ENCODE assay signal across 8 cellular contexts in the genomic region with DNA sequence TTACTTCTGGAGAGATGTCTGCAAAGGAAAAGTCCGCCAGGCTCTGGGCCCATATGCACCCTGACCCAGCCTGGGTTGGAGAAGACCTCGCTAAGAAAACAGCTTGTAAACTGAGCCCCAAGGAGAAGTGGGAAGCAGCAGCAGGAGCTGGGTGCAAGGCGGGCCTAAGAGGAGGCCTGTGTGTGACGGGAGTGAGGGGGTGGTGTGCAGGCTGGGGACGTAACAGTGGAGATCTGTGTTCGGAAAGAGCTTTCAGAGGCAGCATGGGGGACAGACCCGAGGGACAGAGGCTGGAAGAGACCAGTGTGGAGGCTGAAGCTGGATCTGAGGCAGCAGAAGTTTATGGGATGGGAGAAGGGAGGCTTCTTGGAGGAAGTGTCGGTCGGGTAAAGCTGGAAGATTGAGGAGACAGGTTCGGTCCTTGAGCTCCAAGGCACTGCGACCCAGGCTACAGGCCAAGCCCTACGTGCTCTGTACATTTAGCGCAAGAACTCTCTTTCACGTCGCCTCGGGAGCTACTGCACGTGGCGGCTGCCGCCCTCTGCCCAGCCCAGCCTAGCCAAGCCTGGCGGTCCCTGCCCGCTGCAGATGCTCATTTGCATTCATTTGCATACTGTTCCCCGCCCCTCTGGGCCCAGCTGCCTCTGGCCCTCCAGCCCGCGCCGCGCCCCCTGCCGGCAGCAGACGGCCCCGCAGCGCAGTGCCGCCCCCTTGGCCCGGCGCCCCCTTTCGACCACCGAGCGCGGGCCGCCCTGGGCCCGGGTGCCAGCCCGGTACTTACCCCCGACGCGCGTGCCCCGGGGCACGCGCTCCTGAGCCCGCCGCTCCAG.
A peak's percentile ranks its signal among the peaks of the same experiment; 100 is the strongest.
DNase-seq lines count a peak whose midpoint lies in the region; ATAC-seq and TF ChIP-seq lines count a peak whose summit lies in the region.

No MANE protein-coding gene starts in this region.

- POLR2A ChIA-PET in GM10248 (lab: Yijun Ruan, JAX) = no interaction called here

- no peak for ATAC-seq in HG03521 (IDR thresholded peaks at IDR 0.05; ENCODE audit: unreplicated experiment)
- no peak for ATAC-seq in HG03159 (IDR thresholded peaks at IDR 0.05; ENCODE audit: unreplicated experiment)
- no peak for ATAC-seq in HG03196 (IDR thresholded peaks at IDR 0.05; ENCODE audit: unreplicated experiment)

- TF ChIP-seq CTCF in GM10248 (IDR thresholded peaks at IDR 0.05; ENCODE audit: control extremely low read depth, extremely low read depth, low read depth, missing control alignments) = peak; percentile 58

- CTCF ChIA-PET in GM10248 (lab: Yijun Ruan, JAX) = interaction anchor here (0.8 to 3.7 kb wide), 11 partner anchors 14 to 491 kb away, joined by 3 to 21 read pairs (median 4); no protein-coding TSS in a partner anchor

- peak; percentile 63 for DNase-seq in GM10248 (ENCODE audit: extremely low spot score)
- peak; percentile 80 for DNase-seq in NCI-H2227 (lab: John Stamatoyannopoulos, UW; ENCODE audit: unreplicated experiment)
- DNase-seq in amygdala (lab: John Stamatoyannopoulos, UW) = peak in 50 of 56 donors; percentile 32 to 87 (median 64)
- peak; percentile 75 for DNase-seq in hepatic stellate cell (ENCODE audit: low spot score)
- peak; percentile 82 for DNase-seq in putamen (ENCODE audit: low spot score)
